31 cellular contexts compared by ENCODE assay signal in genomic region chr14:39381366-39381765, GRCh38. TPM values are rescaled to one million over a fixed set of nuclear protein-coding genes. Genes with fewer than 3 reads are reported as not detected.
DNase-seq lines count a peak whose midpoint lies in the region; ATAC-seq and TF ChIP-seq lines count a peak whose summit lies in the region.
"Had no signal": no experiment of that assay in that cellular context is flagged by ENCODE, and none has a peak within 500 bp of the region (broad histone marks: within the 10 kb centered on the region; RNA-seq: fewer than 3 reads in every experiment).

No MANE protein-coding gene starts in this region.

- H3K4me1 Mint-ChIP-seq in nephron: peaks cover 9% of the 10 kb centered on the region

- H3K27me3 ChIP-seq in adrenal gland: no peaks in the 10 kb centered on the region
- no peaks in the 10 kb centered on the region for H3K27me3 ChIP-seq in aorta (ENCODE audit: control insufficient read depth in 1 of 2, insufficient read depth in 2 of 2, low read length in 1 of 2)
- no peaks in the 10 kb centered on the region for H3K27me3 ChIP-seq in upper lobe of right lung
- H3K27me3 ChIP-seq: esophagus squamous epithelium, SJCRH30, testis had no signal

- no peak for TF ChIP-seq CTCF in adrenal gland (IDR thresholded peaks at IDR 0.05)
- no peak for TF ChIP-seq CTCF in nephron (IDR thresholded peaks at IDR 0.05; ENCODE audit: unreplicated experiment in 3 of 3)
- no peak for TF ChIP-seq CTCF in upper lobe of right lung (IDR thresholded peaks at IDR 0.05)

- H3K36me3 Mint-ChIP-seq in nephron (ENCODE audit: low read depth): peaks cover 4% of the 10 kb centered on the region
- H3K36me3 Mint-ChIP-seq: activated CD4-positive, alpha-beta memory T cell treated with anti-CD3 and anti-CD28 coated beads for 36 hours; stimulated activated effector memory CD8-positive, alpha-beta T cell treated with anti-CD3 and anti-CD28 coated beads, Interleukin-12 subunit alpha, Interleukin-12 subunit beta, amount 100 ng/mL, for 72 hours had no signal

- peak overlapping the region; percentile 20 to 81 (median 57) for H3K27ac ChIP-seq in adrenal gland
- H3K27ac ChIP-seq in aorta (ENCODE audit: low read depth in 1 of 2, low read length in 2 of 2): peak overlapping the region; percentile 33 to 76
- no peak overlapping the region for H3K27ac ChIP-seq in upper lobe of right lung
- H3K27ac ChIP-seq: C4-2B, esophagus squamous epithelium, left ventricle myocardium inferior, SJCRH30, testis had no signal

- TF ChIP-seq POLR2A in adrenal gland (IDR thresholded peaks at IDR 0.05): no peak

- H3K4me1 ChIP-seq in adrenal gland (replicated peaks in 1 of 2) (peaks cover 29 to 32% of the 10 kb centered on the region in 2 donors), aorta (ENCODE audit: control insufficient read depth in 1 of 2, insufficient read depth in 2 of 2, low read length in 2 of 2) (peaks cover 0 to 2% of the 10 kb centered on the region in 2 donors), upper lobe of right lung (peaks cover 4% of the 10 kb centered on the region)
- H3K4me1 ChIP-seq: SJCRH30 had no signal

- H3K9me3 ChIP-seq in adrenal gland (replicated peaks in 1 of 3): no peaks in the 10 kb centered on the region
- H3K9me3 ChIP-seq in aorta (ENCODE audit: control insufficient read depth, low read length): no peaks in the 10 kb centered on the region
- no peaks in the 10 kb centered on the region for H3K9me3 ChIP-seq in upper lobe of right lung
- H3K9me3 ChIP-seq: esophagus squamous epithelium, left ventricle myocardium inferior, SJCRH30, testis had no signal

- no peak for ATAC-seq in aorta (ENCODE audit: low FRiP score)
- ATAC-seq in HG03135 (IDR thresholded peaks at IDR 0.05; ENCODE audit: unreplicated experiment): no peak
- no peak for ATAC-seq in upper lobe of right lung
- no peak for ATAC-seq in GM21423 (IDR thresholded peaks at IDR 0.05; ENCODE audit: unreplicated experiment)
- ATAC-seq: activated T-helper 17 cell treated with anti-CD3 and anti-CD28 coated beads, Interleukin-2, amount 50 U/mL, for 72 hours; naive thymus-derived CD8-positive, alpha-beta T cell; sciatic nerve; stimulated activated effector memory CD8-positive, alpha-beta T cell treated with anti-CD3 and anti-CD28 coated beads, Interleukin-12 subunit alpha, Interleukin-12 subunit beta, amount 100 ng/mL, for 72 hours had no signal

- peak overlapping the region; percentile 21 to 37 (median 36) for H3K27ac Mint-ChIP-seq in nephron
- H3K27ac Mint-ChIP-seq: activated CD4-positive, alpha-beta memory T cell treated with anti-CD3 and anti-CD28 coated beads for 36 hours; activated naive CD4-positive, alpha-beta T cell treated with anti-CD3 and anti-CD28 coated beads, Interleukin-2, amount 50 U/mL, for 24 hours; activated T-helper 17 cell treated with anti-CD3 and anti-CD28 coated beads, Interleukin-2, amount 50 U/mL, for 72 hours; dendritic cell treated with granulocyte-macrophage colony-stimulating factor and Interleukin-4, amounts not matched to agents 40 ng/mL and 50 ng/mL, for 4 days; mesothelial cell of epicardium; stimulated activated effector memory CD8-positive, alpha-beta T cell treated with anti-CD3 and anti-CD28 coated beads, Interleukin-12 subunit alpha, Interleukin-12 subunit beta, amount 100 ng/mL, for 72 hours had no signal

- WGBS in adrenal gland, 4 donors: 37 to 62% (median 48%) methylated on average over 4 of the region's 4 CpGs
- WGBS in aorta, 2 donors: 25 to 28% methylated on average over 4 of the region's 4 CpGs

- no peaks in the 10 kb centered on the region for H3K27me3 Mint-ChIP-seq in nephron (ENCODE audit: low read depth)
- H3K27me3 Mint-ChIP-seq: activated CD4-positive, alpha-beta memory T cell treated with anti-CD3 and anti-CD28 coated beads for 36 hours; activated naive CD4-positive, alpha-beta T cell treated with anti-CD3 and anti-CD28 coated beads, Interleukin-2, amount 50 U/mL, for 24 hours; activated T-helper 17 cell treated with anti-CD3 and anti-CD28 coated beads, Interleukin-2, amount 50 U/mL, for 72 hours; dendritic cell treated with granulocyte-macrophage colony-stimulating factor and Interleukin-4, amounts not matched to agents 40 ng/mL and 50 ng/mL, for 4 days; naive thymus-derived CD8-positive, alpha-beta T cell had no signal

- intact Hi-C loops in adrenal gland (cut with DNase I): no loop called here
- intact Hi-C loops in aorta (cut with DNase I): no loop called here
- intact Hi-C loops in upper lobe of right lung (cut with DNase I): no loop called here

- H3K9me3 Mint-ChIP-seq in nephron: no peaks in the 10 kb centered on the region
- H3K9me3 Mint-ChIP-seq: activated CD4-positive, alpha-beta memory T cell treated with anti-CD3 and anti-CD28 coated beads for 36 hours; activated naive CD4-positive, alpha-beta T cell treated with anti-CD3 and anti-CD28 coated beads, Interleukin-2, amount 50 U/mL, for 24 hours; activated T-helper 17 cell treated with anti-CD3 and anti-CD28 coated beads, Interleukin-2, amount 50 U/mL, for 72 hours; dendritic cell treated with granulocyte-macrophage colony-stimulating factor and Interleukin-4, amounts not matched to agents 40 ng/mL and 50 ng/mL, for 4 days; mesothelial cell of epicardium; naive thymus-derived CD8-positive, alpha-beta T cell; stimulated activated effector memory CD8-positive, alpha-beta T cell treated with anti-CD3 and anti-CD28 coated beads, Interleukin-12 subunit alpha, Interleukin-12 subunit beta, amount 100 ng/mL, for 72 hours had no signal

- H3K36me3 ChIP-seq in adrenal gland (replicated peaks in 1 of 2) (no peaks in the 10 kb centered on the region), aorta (ENCODE audit: control insufficient read depth in 1 of 2, insufficient read depth in 2 of 2, low read length in 1 of 2) (peaks cover 0 to 2% of the 10 kb centered on the region in 2 donors), upper lobe of right lung (no peaks in the 10 kb centered on the region)
- H3K36me3 ChIP-seq: left ventricle myocardium inferior, SJCRH30 had no signal

- DNase-seq in adrenal gland (peak; percentile 56 to 82 (median 66)), kidney glomerular epithelial cell (lab: John Stamatoyannopoulos, UW) (peak; percentile 19), aorta (no peak), NCI-H1105 (lab: John Stamatoyannopoulos, UW) (no peak), upper lobe of right lung (no peak)
- DNase-seq: activated CD4-positive, alpha-beta memory T cell treated with anti-CD3 and anti-CD28 coated beads for 36 hours; activated CD8-positive, alpha-beta memory T cell treated with anti-CD3 and anti-CD28 coated beads, Interleukin-2, amount 50 U/mL, for 48 hours; Calu3; DND-41; esophagus squamous epithelium; foreskin melanocyte; GOT3; left ventricle myocardium inferior; naive thymus-derived CD8-positive, alpha-beta T cell; NCI-H1092; NCI-H1930; NCI-H526; SJCRH30; stimulated activated CD4-positive, alpha-beta T cell treated with anti-CD3 and anti-CD28 coated beads, Interleukin-12 subunit alpha, Interleukin-12 subunit beta, amount 100 ng/mL, for 4 hours; stimulated activated CD4-positive, alpha-beta T cell treated with anti-CD3 and anti-CD28 coated beads, Interleukin-4, amount 100 ng/mL, for 24 hours; testis had no signal

- H3K4me3 ChIP-seq in adrenal gland (no peak overlapping the region), aorta (ENCODE audit: low read length in 2 of 2) (peak overlapping the region; percentile 12 to 26), upper lobe of right lung (no peak overlapping the region)
- H3K4me3 ChIP-seq: esophagus squamous epithelium, left ventricle myocardium inferior, SJCRH30, testis had no signal

- no peak overlapping the region for H3K4me3 Mint-ChIP-seq in nephron
- H3K4me3 Mint-ChIP-seq: activated CD4-positive, alpha-beta memory T cell treated with anti-CD3 and anti-CD28 coated beads for 36 hours; activated naive CD4-positive, alpha-beta T cell treated with anti-CD3 and anti-CD28 coated beads, Interleukin-2, amount 50 U/mL, for 24 hours; activated T-helper 17 cell treated with anti-CD3 and anti-CD28 coated beads, Interleukin-2, amount 50 U/mL, for 72 hours; dendritic cell treated with granulocyte-macrophage colony-stimulating factor and Interleukin-4, amounts not matched to agents 40 ng/mL and 50 ng/mL, for 4 days; mesothelial cell of epicardium; stimulated activated effector memory CD8-positive, alpha-beta T cell treated with anti-CD3 and anti-CD28 coated beads, Interleukin-12 subunit alpha, Interleukin-12 subunit beta, amount 100 ng/mL, for 72 hours had no signal

RNA-seq across cellular contexts. Expression of gene FBXO33, which starts 50.9 kb away (rescaled TPM):
- total RNA-seq in adrenal gland: 10 to 100 TPM; 13.5 to 23.2 (median 21.4) TPM
- polyA plus RNA-seq in adrenal gland: 10 to 100 TPM in 1 of 3 donors, 1 to 10 TPM in 2; 6.0 to 14.7 (median 8.3) TPM
- 10 to 100 TPM; 13.0 to 14.3 TPM for total RNA-seq in aorta
- polyA plus RNA-seq in aorta: 1 to 10 TPM; 3.0 to 9.0 TPM
- total RNA-seq in upper lobe of right lung: 13.5 TPM

Comparison
In these comparisons a context has a peak if more than half of its experiments do, and no peak if none do; other contexts are left out.
1. DNase-seq: peak in adrenal gland (7 of 7) and kidney glomerular epithelial cell (single experiment); none in aorta (0 of 2), NCI-H1105 (single experiment) and upper lobe of right lung (single experiment).
2. H3K4me3 ChIP-seq: peak in aorta (2 of 2); none in adrenal gland (0 of 4) and upper lobe of right lung (single experiment).